Comparison of ENCODE assay signal across 8 cellular contexts in genomic region chr9:2016411-2017208, GRCh38. TPM values are rescaled to one million over a fixed set of nuclear protein-coding genes. Genes with fewer than 3 reads are reported as not detected.
DNase-seq lines count a peak whose midpoint lies in the region; ATAC-seq, FAIRE-seq and TF ChIP-seq lines count a peak whose summit lies in the region.

No MANE protein-coding gene starts in this region.

- H3K4me3 ChIP-seq in astrocyte (ENCODE audit: insufficient read depth, low read depth, low read length) (peak overlapping the region; percentile 79), aorta (ENCODE audit: low read length in 2 of 2) (peak overlapping the region; percentile 85 to 95)

- H3K27me3 Mint-ChIP-seq in astrocyte (ENCODE audit: low read depth, unreplicated experiment) = peaks cover 5% of the 10 kb centered on the region

- H3K36me3 ChIP-seq in astrocyte (ENCODE audit: insufficient read depth, low read length) = no peaks in the 10 kb centered on the region
- no peaks in the 10 kb centered on the region for H3K36me3 ChIP-seq in aorta (ENCODE audit: control insufficient read depth in 1 of 2, insufficient read depth in 2 of 2, low read length in 1 of 2)

- peak overlapping the region; percentile 98 for H3K4me3 Mint-ChIP-seq in astrocyte (ENCODE audit: unreplicated experiment)

- FAIRE-seq in astrocyte (lab: Jason Lieb, UNC) = no peak

- TF ChIP-seq CTCF in astrocyte (IDR thresholded peaks at IDR 0.05; ENCODE audit: insufficient read depth, low read depth, low read length) = no peak

- peak overlapping the region; percentile 96 for H2AFZ ChIP-seq in astrocyte (ENCODE audit: low read depth, low read length)

- peak overlapping the region; percentile 91 for H3K9ac ChIP-seq in astrocyte (ENCODE audit: low read length)

- H3K9me3 Mint-ChIP-seq in astrocyte (ENCODE audit: unreplicated experiment) = no peaks in the 10 kb centered on the region

- peaks cover 40% of the 10 kb centered on the region for H3K79me2 ChIP-seq in astrocyte (ENCODE audit: insufficient read depth, low read length)

- ATAC-seq in aorta (ENCODE audit: low FRiP score) = peak; percentile 81

- H3K27me3 ChIP-seq in astrocyte (ENCODE audit: insufficient read depth, low read length) (no peaks in the 10 kb centered on the region), aorta (ENCODE audit: control insufficient read depth in 1 of 2, insufficient read depth in 2 of 2, low read length in 1 of 2) (no peaks in the 10 kb centered on the region)

- H3K36me3 Mint-ChIP-seq in astrocyte (ENCODE audit: low read depth, unreplicated experiment) = no peaks in the 10 kb centered on the region

- H3K9me3 ChIP-seq in astrocyte (ENCODE audit: insufficient read depth, low read depth, low read length) (no peaks in the 10 kb centered on the region), aorta (ENCODE audit: control insufficient read depth, low read length) (no peaks in the 10 kb centered on the region)

- H3K4me1 Mint-ChIP-seq in astrocyte (ENCODE audit: low read depth, unreplicated experiment) = peaks cover 8% of the 10 kb centered on the region

- peak overlapping the region; percentile 93 for H3K4me2 ChIP-seq in astrocyte (ENCODE audit: low read length)

- peaks cover 7% of the 10 kb centered on the region for H3K4me1 ChIP-seq in astrocyte (ENCODE audit: insufficient read depth, low read length)
- peaks cover 0 to 3% of the 10 kb centered on the region in 2 donors for H3K4me1 ChIP-seq in aorta (ENCODE audit: control insufficient read depth in 1 of 2, insufficient read depth in 2 of 2, low read length in 2 of 2)

- 0% methylated on average over 72 to 81 of the region's 81 CpGs for WGBS in aorta, 2 donors

- H4K20me1 ChIP-seq in astrocyte (ENCODE audit: insufficient read depth, low read length) = peaks cover 18% of the 10 kb centered on the region

- H3K27ac ChIP-seq in astrocyte (ENCODE audit: low read depth, low read length) = peak overlapping the region; percentile 74
- peak overlapping the region; percentile 79 to 93 for H3K27ac ChIP-seq in aorta (ENCODE audit: low read depth in 1 of 2, low read length in 2 of 2)

- intact Hi-C loops in aorta (cut with DNase I) = loop anchor here (5.0 to 10.0 kb wide), 5 partner anchors 36 to 798 kb away; partner anchors contain the start of gene VLDLR (in 1 of the 2)

- no peak overlapping the region for H3K27ac Mint-ChIP-seq in astrocyte (ENCODE audit: unreplicated experiment)

- peak; percentile 32 for DNase-seq in GM04503 (ENCODE audit: low read depth)
- peak; percentile 70 for DNase-seq in LHCN-M2 (ENCODE audit: low read depth)
- DNase-seq in T-helper 2 cell = peak; percentile 48 to 64 (median 58)
- DNase-seq in astrocyte (ENCODE audit: low read depth) = peak; percentile 70
- DNase-seq in hippocampal formation (lab: John Stamatoyannopoulos, UW) = peak; percentile 76 to 82
- peak; percentile 85 for DNase-seq in retina
- DNase-seq in aorta = peak; percentile 90 to 92
- no peak for DNase-seq in GM19240 (ENCODE audit: insufficient read length, low spot score)

RNA-seq across cellular contexts. Expression of gene SMARCA2, which starts 1.5 kb away (rescaled TPM):
- total RNA-seq in LHCN-M2 (2014; rRNA removed) (65.1 and 71.2 TPM in 2 replicates), astrocyte (49.9 and 54.2 TPM in 2 replicates), aorta (100 to 1,000 TPM; 206 to 265 TPM)
- 31.6 TPM for polyA plus RNA-seq in LHCN-M2 (2012)
- 10 to 100 TPM; 61.7 to 84.8 TPM for polyA plus RNA-seq in aorta
